In the genomic region with DNA sequence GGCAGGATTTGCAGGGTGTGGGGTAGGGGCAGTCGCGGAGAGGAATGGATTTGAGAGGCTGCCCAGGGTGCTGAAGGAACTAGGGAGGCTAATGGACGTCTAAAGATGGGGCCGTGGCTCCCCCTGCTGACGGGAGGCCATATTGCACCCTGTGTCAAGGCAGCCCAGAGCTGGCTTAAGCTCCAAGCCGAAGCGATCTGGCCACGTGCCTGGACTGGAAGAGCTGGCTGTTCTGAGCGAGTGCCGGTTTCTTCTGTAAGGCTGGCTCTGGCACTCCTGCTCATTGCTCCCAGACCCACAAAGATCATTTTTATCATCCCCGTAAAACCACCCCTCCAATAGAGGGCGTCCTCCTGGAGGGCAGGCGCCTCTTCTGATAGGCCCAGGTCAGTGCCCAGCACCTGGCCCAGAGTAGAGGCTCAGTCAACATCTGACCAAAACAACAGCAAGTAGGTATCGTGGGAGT, we compare ENCODE assay signal across 1 cellular context.
TF ChIP-seq lines count a peak whose summit lies in the region.

No MANE protein-coding gene starts in this region.

TF ChIP-seq in A549, 52 proteins besides CTCF, POLR2A, EP300 and RAD21:
- no peak for TF ChIP-seq HOXB13 (CRISPR knock-in tag; IDR thresholded peaks at IDR 0.05; ENCODE audit: low read depth)
- TF ChIP-seq FOSL2 (IDR thresholded peaks at IDR 0.05): no peak
- TF ChIP-seq FOSL2 (CRISPR knock-in tag; IDR thresholded peaks at IDR 0.05): no peak
- TF ChIP-seq HOXB5 (CRISPR knock-in tag; IDR thresholded peaks at IDR 0.05): no peak
- TF ChIP-seq, protein P1, sequence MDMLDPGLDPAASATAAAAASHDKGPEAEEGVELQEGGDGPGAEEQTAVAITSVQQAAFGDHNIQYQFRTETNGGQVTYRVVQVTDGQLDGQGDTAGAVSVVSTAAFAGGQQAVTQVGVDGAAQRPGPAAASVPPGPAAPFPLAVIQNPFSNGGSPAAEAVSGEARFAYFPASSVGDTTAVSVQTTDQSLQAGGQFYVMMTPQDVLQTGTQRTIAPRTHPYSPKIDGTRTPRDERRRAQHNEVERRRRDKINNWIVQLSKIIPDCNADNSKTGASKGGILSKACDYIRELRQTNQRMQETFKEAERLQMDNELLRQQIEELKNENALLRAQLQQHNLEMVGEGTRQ (IDR thresholded peaks at IDR 0.05): peak; percentile 48
- TF ChIP-seq PHF8 (IDR thresholded peaks at IDR 0.05; ENCODE audit: borderline replicate concordance, low read depth): no peak
- TF ChIP-seq, protein P2, sequence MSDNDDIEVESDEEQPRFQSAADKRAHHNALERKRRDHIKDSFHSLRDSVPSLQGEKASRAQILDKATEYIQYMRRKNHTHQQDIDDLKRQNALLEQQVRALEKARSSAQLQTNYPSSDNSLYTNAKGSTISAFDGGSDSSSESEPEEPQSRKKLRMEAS (IDR thresholded peaks at IDR 0.05): peak; percentile 64
- peak; percentile 40; the same call in 2 of the 3 replicates for TF ChIP-seq SMC3 (IDR thresholded peaks at IDR 0.05)
- TF ChIP-seq, protein P3, sequence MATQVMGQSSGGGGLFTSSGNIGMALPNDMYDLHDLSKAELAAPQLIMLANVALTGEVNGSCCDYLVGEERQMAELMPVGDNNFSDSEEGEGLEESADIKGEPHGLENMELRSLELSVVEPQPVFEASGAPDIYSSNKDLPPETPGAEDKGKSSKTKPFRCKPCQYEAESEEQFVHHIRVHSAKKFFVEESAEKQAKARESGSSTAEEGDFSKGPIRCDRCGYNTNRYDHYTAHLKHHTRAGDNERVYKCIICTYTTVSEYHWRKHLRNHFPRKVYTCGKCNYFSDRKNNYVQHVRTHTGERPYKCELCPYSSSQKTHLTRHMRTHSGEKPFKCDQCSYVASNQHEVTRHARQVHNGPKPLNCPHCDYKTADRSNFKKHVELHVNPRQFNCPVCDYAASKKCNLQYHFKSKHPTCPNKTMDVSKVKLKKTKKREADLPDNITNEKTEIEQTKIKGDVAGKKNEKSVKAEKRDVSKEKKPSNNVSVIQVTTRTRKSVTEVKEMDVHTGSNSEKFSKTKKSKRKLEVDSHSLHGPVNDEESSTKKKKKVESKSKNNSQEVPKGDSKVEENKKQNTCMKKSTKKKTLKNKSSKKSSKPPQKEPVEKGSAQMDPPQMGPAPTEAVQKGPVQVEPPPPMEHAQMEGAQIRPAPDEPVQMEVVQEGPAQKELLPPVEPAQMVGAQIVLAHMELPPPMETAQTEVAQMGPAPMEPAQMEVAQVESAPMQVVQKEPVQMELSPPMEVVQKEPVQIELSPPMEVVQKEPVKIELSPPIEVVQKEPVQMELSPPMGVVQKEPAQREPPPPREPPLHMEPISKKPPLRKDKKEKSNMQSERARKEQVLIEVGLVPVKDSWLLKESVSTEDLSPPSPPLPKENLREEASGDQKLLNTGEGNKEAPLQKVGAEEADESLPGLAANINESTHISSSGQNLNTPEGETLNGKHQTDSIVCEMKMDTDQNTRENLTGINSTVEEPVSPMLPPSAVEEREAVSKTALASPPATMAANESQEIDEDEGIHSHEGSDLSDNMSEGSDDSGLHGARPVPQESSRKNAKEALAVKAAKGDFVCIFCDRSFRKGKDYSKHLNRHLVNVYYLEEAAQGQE (IDR thresholded peaks at IDR 0.05): peak; percentile 33; the same call in 1 of the 2 replicates
- TF ChIP-seq MYC (IDR thresholded peaks at IDR 0.05; ENCODE audit: borderline replicate concordance, low read length): no peak
- TF ChIP-seq BHLHE40 (IDR thresholded peaks at IDR 0.05; ENCODE audit: low read depth, low read length): no peak
